10 cellular contexts compared by ENCODE assay signal in the genomic region with DNA sequence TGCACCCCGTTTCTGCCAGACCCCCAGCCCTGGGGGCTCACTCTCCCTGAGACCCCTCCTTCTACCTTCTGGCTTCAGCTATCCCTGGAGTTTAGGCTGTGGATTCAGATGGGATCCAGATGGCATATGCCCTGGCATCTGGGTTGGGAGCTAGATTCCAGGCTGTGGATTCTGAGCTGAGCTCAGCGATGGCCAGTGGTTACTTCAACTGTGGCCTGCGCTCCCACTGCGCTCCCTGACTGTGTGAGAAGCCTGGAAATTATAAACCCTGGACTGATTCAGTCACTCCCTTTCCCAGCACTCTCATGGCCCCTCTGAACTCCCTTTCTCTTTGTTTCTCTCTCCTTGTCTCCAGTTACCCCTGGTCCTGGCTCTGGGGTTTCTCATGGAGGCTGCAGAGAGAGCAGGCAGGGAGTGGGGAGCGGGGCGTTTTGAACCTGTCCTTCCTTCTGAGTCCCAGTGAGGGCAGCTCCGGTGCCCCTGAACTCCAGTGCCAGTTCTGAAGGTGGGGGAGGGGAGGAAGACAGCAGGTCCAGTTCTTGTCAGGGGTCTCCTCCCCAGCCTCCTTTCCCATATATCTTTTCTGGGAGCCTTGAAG. TPM values are rescaled to one million over a fixed set of nuclear protein-coding genes. Genes with fewer than 3 reads are reported as not detected.
A peak's percentile ranks its signal among the peaks of the same experiment; 100 is the strongest.
DNase-seq lines count a peak whose midpoint lies in the region; ATAC-seq and TF ChIP-seq lines count a peak whose summit lies in the region.
"Had no signal": no experiment of that assay in that cellular context is flagged by ENCODE, and none has a peak within 500 bp of the region (broad histone marks: within the 10 kb centered on the region; RNA-seq: fewer than 3 reads in every experiment).

No MANE protein-coding gene starts in this region.

- WGBS in mesodermal cell (ENCODE audit: insufficient coverage in 2 of 2), 2 experiments, result 83 to 85% methylated on average over 4 of the region's 7 CpGs

- no peaks in the 10 kb centered on the region for H3K27me3 ChIP-seq in CD8-positive, alpha-beta memory T cell (ENCODE audit: insufficient read depth, low read length, poor library complexity, severe bottlenecking)
- H3K27me3 ChIP-seq: foreskin keratinocyte had no signal

- H3K9me3 ChIP-seq in KOPT-K1 (ENCODE audit: insufficient read depth, low read length, poor library complexity, severe bottlenecking), result no peaks in the 10 kb centered on the region
- H3K9me3 ChIP-seq in mesodermal cell (ENCODE audit: control insufficient read depth, low read length), result no peaks in the 10 kb centered on the region
- H3K9me3 ChIP-seq in CD8-positive, alpha-beta memory T cell (ENCODE audit: low read length), result no peaks in the 10 kb centered on the region
- H3K9me3 ChIP-seq: HAP-1 had no signal

- CTCF ChIA-PET in HEK293T (lab: Yijun Ruan, JAX), result no interaction called here
- CTCF ChIA-PET in CD8-positive, alpha-beta memory T cell (lab: Charles Lee), result interaction anchor here (1.6 kb wide), 1 partner anchor 22 kb away, joined by 5 read pairs; no protein-coding TSS in a partner anchor

- peaks cover 0 to 8% of the 10 kb centered on the region in 2 donors for H3K27me3 Mint-ChIP-seq in CD8-positive, alpha-beta memory T cell

- H3K36me3 Mint-ChIP-seq in CD8-positive, alpha-beta memory T cell, result no peaks in the 10 kb centered on the region

- no peak for ATAC-seq in GM19395 (IDR thresholded peaks at IDR 0.05; ENCODE audit: unreplicated experiment)
- ATAC-seq: foreskin keratinocyte had no signal

- H3K36me3 ChIP-seq in KOPT-K1 (ENCODE audit: insufficient read depth, low read length) (no peaks in the 10 kb centered on the region), mesodermal cell (ENCODE audit: control insufficient read depth, insufficient read depth, low read length) (peaks cover 48% of the 10 kb centered on the region)
- no peaks in the 10 kb centered on the region for H3K36me3 ChIP-seq in CD8-positive, alpha-beta memory T cell (ENCODE audit: insufficient read depth, low read length)

- peaks cover 0 to 2% (median 0%) of the 10 kb centered on the region in 3 donors for H3K4me1 Mint-ChIP-seq in CD8-positive, alpha-beta memory T cell

- no peak overlapping the region for H3K4me3 Mint-ChIP-seq in CD8-positive, alpha-beta memory T cell

- peak; percentile 81 for DNase-seq in choroid plexus epithelial cell (ENCODE audit: low read depth)
- no peak for DNase-seq in HEK293T (ENCODE audit: extremely low spot score)
- no peak for DNase-seq in T-helper 1 cell
- DNase-seq in CD8-positive, alpha-beta memory T cell, result no peak
- DNase-seq: foreskin keratinocyte had no signal

- H3K27ac ChIP-seq in KOPT-K1 (ENCODE audit: low read depth, low read length, poor library complexity, severe bottlenecking) (peak overlapping the region; percentile 38), mesodermal cell (ENCODE audit: low read depth, low read length, severe bottlenecking) (peak overlapping the region; percentile 76), temporal lobe (ENCODE audit: low read depth, low read length) (peak overlapping the region; percentile 90)
- no peak overlapping the region for H3K27ac ChIP-seq in CD8-positive, alpha-beta memory T cell (ENCODE audit: low read depth, low read length)
- H3K27ac ChIP-seq: foreskin keratinocyte had no signal

- POLR2A ChIA-PET in HEK293T (lab: Yijun Ruan, JAX), result no interaction called here
- POLR2A ChIA-PET in CD8-positive, alpha-beta memory T cell (lab: Charles Lee), result no interaction called here

- peaks cover 70% of the 10 kb centered on the region for H3K4me1 ChIP-seq in mesodermal cell (ENCODE audit: control insufficient read depth, insufficient read depth, low read length, poor library complexity, severe bottlenecking)
- no peaks in the 10 kb centered on the region for H3K4me1 ChIP-seq in CD8-positive, alpha-beta memory T cell (ENCODE audit: insufficient read depth, low read length)

- H3K4me3 ChIP-seq in choroid plexus epithelial cell (ENCODE audit: low read depth, low read length) (peak overlapping the region; percentile 81), mesodermal cell (ENCODE audit: extremely low read depth, insufficient read depth, low read length, poor library complexity, severe bottlenecking) (peak overlapping the region; percentile 88)
- H3K4me3 ChIP-seq in CD8-positive, alpha-beta memory T cell (ENCODE audit: low read length), result no peak overlapping the region
- H3K4me3 ChIP-seq: HAP-1 had no signal

- H3K9me3 Mint-ChIP-seq in CD8-positive, alpha-beta memory T cell, result no peaks in the 10 kb centered on the region

- TF ChIP-seq CTCF in choroid plexus epithelial cell (conservative IDR thresholded peaks at IDR 0.05; ENCODE audit: low read depth, low read length), result no peak

- no peak overlapping the region for H3K27ac Mint-ChIP-seq in CD8-positive, alpha-beta memory T cell

TF ChIP-seq in HEK293T, 16 proteins besides CTCF, POLR2A, EP300 and RAD21:
- no peak for TF ChIP-seq ZNF384 (IDR thresholded peaks at IDR 0.05)
- no peak for TF ChIP-seq FOXM1 (IDR thresholded peaks at IDR 0.05; ENCODE audit: borderline replicate concordance)
- no peak for TF ChIP-seq SUZ12 (IDR thresholded peaks at IDR 0.05)
- no peak for TF ChIP-seq BHLHE40 (IDR thresholded peaks at IDR 0.05; ENCODE audit: borderline replicate concordance)
- TF ChIP-seq L3MBTL2 (conservative IDR thresholded peaks at IDR 0.05), result no peak
- TF ChIP-seq CTBP1 (IDR thresholded peaks at IDR 0.05; ENCODE audit: borderline replicate concordance), result no peak
- no peak for TF ChIP-seq LEF1 (IDR thresholded peaks at IDR 0.05; ENCODE audit: borderline replicate concordance)
- no peak for TF ChIP-seq ARNT (IDR thresholded peaks at IDR 0.05)
- no peak for TF ChIP-seq HDGF (IDR thresholded peaks at IDR 0.05; ENCODE audit: borderline replicate concordance)
- no peak for TF ChIP-seq ELF4 (IDR thresholded peaks at IDR 0.05)
- TF ChIP-seq FOXA1 (IDR thresholded peaks at IDR 0.05), result no peak

RNA-seq across cellular contexts. Expression of gene ARHGEF17, which starts 4.8 kb away (rescaled TPM):
- polyA plus RNA-seq in mesodermal cell (2013, experiment 1 of 2), result 83.9 TPM
- polyA plus RNA-seq in mesodermal cell (2013, experiment 2 of 2), result 71.8 TPM
- total RNA-seq in temporal lobe, result 17.9 TPM
- not detected for total RNA-seq in CD8-positive, alpha-beta memory T cell
- not detected for polyA plus RNA-seq in CD8-positive, alpha-beta memory T cell

RNA-seq across cellular contexts. Expression of gene P2RY6, which starts 40.8 kb away (rescaled TPM):
- 2.8 TPM for polyA plus RNA-seq in mesodermal cell (2013, experiment 1 of 2)
- polyA plus RNA-seq in mesodermal cell (2013, experiment 2 of 2), result 3.0 TPM
- under 0.01 TPM for total RNA-seq in temporal lobe
- under 1 TPM; 0.20 to 0.24 TPM for total RNA-seq in CD8-positive, alpha-beta memory T cell
- polyA plus RNA-seq in CD8-positive, alpha-beta memory T cell, result not detected
- total RNA-seq: foreskin keratinocyte had no signal
- polyA plus RNA-seq: foreskin keratinocyte had no signal

Comparison
In these comparisons a context has a peak if more than half of its experiments do, and no peak if none do; other contexts are left out.
1. RNA of gene ARHGEF17, which starts 4.8 kb away (total RNA-seq): 17.9 TPM in temporal lobe (single experiment); not detected in CD8-positive, alpha-beta memory T cell; every median in the first group is over 10 times any median in the second.